20 cellular contexts compared by ENCODE assay signal in the genomic region with DNA sequence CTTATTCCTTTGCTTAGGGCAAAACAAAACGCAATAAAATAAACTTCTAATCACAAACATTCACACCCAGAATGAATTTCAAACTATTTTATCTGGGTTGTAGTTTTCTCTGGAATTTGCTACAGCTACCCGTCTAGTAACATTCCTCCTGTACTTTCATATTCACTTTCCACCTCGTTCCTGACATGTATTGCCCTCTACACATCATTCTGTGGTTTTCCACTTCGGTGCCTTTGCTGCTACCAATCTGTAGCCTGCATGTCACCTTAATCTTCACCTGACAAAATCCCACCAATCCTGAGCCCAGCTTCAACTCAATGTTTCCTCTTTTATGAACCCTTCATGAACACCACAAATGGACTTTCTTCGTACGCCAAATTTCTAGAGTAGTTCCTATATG.
"Had no signal": no experiment of that assay in that cellular context is flagged by ENCODE, and none has a peak within 500 bp of the region (broad histone marks: within the 10 kb centered on the region; RNA-seq: fewer than 3 reads in every experiment).

No MANE protein-coding gene starts in this region.

- FAIRE-seq: kidney had no signal

- DNase-seq: heart right ventricle; kidney; left ventricle myocardium inferior; mesendoderm; naive B cell; natural killer cell; nephron progenitor cell; occipital lobe; psoas muscle; right lobe of liver; stimulated activated CD4-positive, alpha-beta T cell treated with anti-CD3 and anti-CD28 coated beads, Interleukin-1b, Interleukin-23, amount 100 ng/mL, for 48 hours; stimulated activated CD4-positive, alpha-beta T cell treated with anti-CD3 and anti-CD28 coated beads, Interleukin-2, amount 100 ng/mL, for 48 hours; stimulated activated CD4-positive, alpha-beta T cell treated with anti-CD3 and anti-CD28 coated beads, Interleukin-4, amount 100 ng/mL, for 4 hours; stimulated activated CD8-positive, alpha-beta memory T cell treated with anti-CD3 and anti-CD28 coated beads, Interleukin-4, amount 100 ng/mL, for 48 hours; stimulated activated naive CD4-positive, alpha-beta T cell treated with Interleukin-2 at 50 U/mL for 16 hours; stomach; testis; thyroid gland; transverse colon; upper lobe of left lung had no signal
